Comparison of ENCODE assay signal across 11 cellular contexts in the genomic region with DNA sequence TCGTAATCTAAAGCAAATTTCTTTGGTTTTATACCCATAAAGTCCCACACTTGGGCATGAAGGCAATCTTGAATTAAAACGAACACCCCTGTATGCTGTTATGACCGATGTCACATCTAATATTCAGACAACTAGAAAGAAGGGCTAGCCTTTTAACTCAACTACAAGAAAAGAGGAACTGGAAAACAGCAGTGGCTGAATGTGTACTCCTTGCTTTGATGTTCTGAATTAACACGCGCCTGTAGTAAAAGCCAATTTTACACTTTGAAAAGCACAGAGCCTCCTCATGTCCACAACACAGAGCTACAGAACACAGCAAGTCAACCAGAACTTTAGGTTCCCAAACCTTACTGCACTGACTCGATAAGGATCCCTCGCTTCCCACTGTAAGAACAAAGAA.
DNase-seq lines count a peak whose midpoint lies in the region; ATAC-seq and TF ChIP-seq lines count a peak whose summit lies in the region.
"Had no signal": no experiment of that assay in that cellular context is flagged by ENCODE, and none has a peak within 500 bp of the region (broad histone marks: within the 10 kb centered on the region; RNA-seq: fewer than 3 reads in every experiment).

No MANE protein-coding gene starts in this region.

- peak overlapping the region in 9 of 10 donors; percentile 32 to 95 (median 85) for H3K27ac Mint-ChIP-seq in naive thymus-derived CD8-positive, alpha-beta T cell
- no peak overlapping the region for H3K27ac Mint-ChIP-seq in activated CD4-positive, alpha-beta memory T cell treated with anti-CD3 and anti-CD28 coated beads, Interleukin-2, amount 10 ng/mL, durations not matched to agents 7 days and 5 days

- peaks cover 37 to 90% (median 74%) of the 10 kb centered on the region in 4 donors for H3K4me1 Mint-ChIP-seq in naive thymus-derived CD8-positive, alpha-beta T cell
- H3K4me1 Mint-ChIP-seq in activated CD4-positive, alpha-beta memory T cell treated with anti-CD3 and anti-CD28 coated beads, Interleukin-2, amount 10 ng/mL, durations not matched to agents 7 days and 5 days = peaks cover 52% of the 10 kb centered on the region

- H3K9me3 Mint-ChIP-seq in naive thymus-derived CD8-positive, alpha-beta T cell = peaks cover 0 to 14% (median 9%) of the 10 kb centered on the region in 9 donors
- peaks cover 6% of the 10 kb centered on the region for H3K9me3 Mint-ChIP-seq in activated CD4-positive, alpha-beta memory T cell treated with anti-CD3 and anti-CD28 coated beads, Interleukin-2, amount 10 ng/mL, durations not matched to agents 7 days and 5 days

- POLR2A ChIA-PET in naive thymus-derived CD8-positive, alpha-beta T cell (lab: Charles Lee) = interaction anchor here (0.6 to 6.9 kb wide), 9 partner anchors 9 to 127 kb away, joined by 3 to 58 read pairs (median 4); no protein-coding TSS in a partner anchor
- POLR2A ChIA-PET in activated CD4-positive, alpha-beta memory T cell treated with anti-CD3 and anti-CD28 coated beads, Interleukin-2, amount 10 ng/mL, durations not matched to agents 7 days and 5 days (lab: Charles Lee) = no interaction called here

- no peaks in the 10 kb centered on the region for H3K27me3 ChIP-seq in Peyer's patch
- H3K27me3 ChIP-seq: hepatocyte had no signal

- H3K27me3 Mint-ChIP-seq in naive thymus-derived CD8-positive, alpha-beta T cell = no peaks in the 10 kb centered on the region
- no peaks in the 10 kb centered on the region for H3K27me3 Mint-ChIP-seq in activated CD4-positive, alpha-beta memory T cell treated with anti-CD3 and anti-CD28 coated beads, Interleukin-2, amount 10 ng/mL, durations not matched to agents 7 days and 5 days

- no peaks in the 10 kb centered on the region for H3K36me3 ChIP-seq in Peyer's patch

- TF ChIP-seq CTCF in GM13976 (IDR thresholded peaks at IDR 0.05; ENCODE audit: borderline replicate concordance, control extremely low read depth, extremely low read depth, insufficient read depth, missing control alignments) (no peak), Peyer's patch (IDR thresholded peaks at IDR 0.05) (no peak)

- no peak for TF ChIP-seq POLR2A in Peyer's patch (IDR thresholded peaks at IDR 0.05)

- H3K4me1 ChIP-seq in Peyer's patch = peaks cover 0 to 8% (median 3%) of the 10 kb centered on the region in 4 donors

- in situ Hi-C loops in GM13976 (cut with MboI; ENCODE audit: low sequenced_read_pairs, unreplicated experiment) = no loop called here

- CTCF ChIA-PET in activated CD4-positive, alpha-beta memory T cell treated with anti-CD3 and anti-CD28 coated beads, Interleukin-2, amount 10 ng/mL, durations not matched to agents 7 days and 5 days (lab: Charles Lee) = no interaction called here

- H3K36me3 Mint-ChIP-seq in naive thymus-derived CD8-positive, alpha-beta T cell = peaks cover 9 to 14% (median 10%) of the 10 kb centered on the region in 3 donors
- peaks cover 63% of the 10 kb centered on the region for H3K36me3 Mint-ChIP-seq in activated CD4-positive, alpha-beta memory T cell treated with anti-CD3 and anti-CD28 coated beads, Interleukin-2, amount 10 ng/mL, durations not matched to agents 7 days and 5 days (ENCODE audit: low read depth)

- H3K27ac ChIP-seq in Peyer's patch = peak overlapping the region in 3 of 4 donors; percentile 19 to 55 (median 25)
- H3K27ac ChIP-seq: hepatocyte had no signal

- ATAC-seq in GM21825 (IDR thresholded peaks at IDR 0.05; ENCODE audit: unreplicated experiment) = peak; percentile 72
- peak; percentile 58 to 62 for ATAC-seq in naive thymus-derived CD8-positive, alpha-beta T cell

- peak overlapping the region; percentile 75 to 98 (median 88) for H3K4me3 Mint-ChIP-seq in naive thymus-derived CD8-positive, alpha-beta T cell
- no peak overlapping the region for H3K4me3 Mint-ChIP-seq in activated CD4-positive, alpha-beta memory T cell treated with anti-CD3 and anti-CD28 coated beads, Interleukin-2, amount 10 ng/mL, durations not matched to agents 7 days and 5 days

- DNase-seq in GM13976 (ENCODE audit: low spot score) (peak; percentile 83), Peyer's patch (peak in 1 of 3 donors; percentile 33), iPS-NIHi11 (ENCODE audit: low spot score) (no peak), NCI-H146 treated with DMSO at 0.1 percent for 48 hours (lab: John Stamatoyannopoulos, UW; ENCODE audit: unreplicated experiment) (no peak)
- no peak for DNase-seq in naive thymus-derived CD8-positive, alpha-beta T cell
- DNase-seq in activated CD4-positive, alpha-beta memory T cell treated with anti-CD3 and anti-CD28 coated beads, Interleukin-2, amount 10 ng/mL, durations not matched to agents 7 days and 5 days = no peak
- no peak for DNase-seq in stimulated activated CD4-positive, alpha-beta T cell treated with anti-CD3 and anti-CD28 coated beads, Interleukin-12 subunit alpha, Interleukin-12 subunit beta, amount 100 ng/mL, for 4 hours
- DNase-seq: activated gamma-delta T cell, NCI-H1930 had no signal

- H3K9me3 ChIP-seq in Peyer's patch = peaks cover 0 to 4% (median 0%) of the 10 kb centered on the region in 4 donors

- peak overlapping the region in 1 of 4 donors; percentile 6 for H3K4me3 ChIP-seq in Peyer's patch
- H3K4me3 ChIP-seq: hepatocyte had no signal
